Comparison of ENCODE assay signal across 1 cellular context in the genomic region with DNA sequence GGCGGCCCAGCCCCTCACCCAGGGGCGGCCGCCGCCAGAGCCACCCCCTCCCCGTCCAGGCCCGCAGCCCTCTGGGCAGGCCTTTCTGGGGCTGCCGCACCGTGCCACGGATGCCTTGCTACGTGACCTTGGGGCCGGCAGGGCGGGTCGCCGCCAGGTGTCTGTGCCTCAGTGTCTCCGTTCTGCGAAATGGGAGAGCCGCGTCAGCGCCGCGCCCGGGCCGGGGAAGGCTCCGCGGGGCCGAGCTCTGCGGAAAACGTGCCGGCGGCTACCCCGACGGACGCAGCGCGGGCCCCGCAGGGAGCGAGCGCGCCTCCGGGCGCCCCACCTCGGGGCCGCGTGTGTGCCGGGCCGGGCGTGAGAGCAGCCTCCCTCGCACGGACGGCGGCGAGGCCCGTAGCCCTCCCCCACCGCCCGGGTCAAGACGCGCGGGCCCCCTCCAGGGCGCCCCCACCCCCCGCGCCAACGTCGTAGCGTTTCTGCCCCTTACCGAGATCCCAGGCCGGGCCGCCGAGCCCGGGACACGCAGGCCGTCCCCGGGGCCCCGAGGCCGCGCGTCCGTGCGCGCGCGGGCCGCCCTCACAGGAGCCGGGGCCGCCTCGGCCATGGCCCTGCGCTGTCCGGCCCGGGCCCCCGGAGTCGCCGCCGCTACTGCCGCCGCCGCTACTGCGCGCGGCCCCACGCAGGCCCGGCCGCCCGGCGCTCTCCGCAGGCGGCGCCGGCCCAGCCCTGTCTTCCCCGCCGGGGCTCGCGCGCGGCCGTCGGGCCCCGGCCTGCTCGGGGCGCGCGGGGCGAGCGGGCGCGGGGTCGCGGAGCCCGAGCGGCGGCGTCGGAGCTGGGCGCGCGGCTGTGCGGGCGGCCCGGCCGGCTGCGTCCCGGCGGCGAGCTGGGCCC.
A peak's percentile ranks its signal among the peaks of the same experiment; 100 is the strongest.
TF ChIP-seq lines count a peak whose summit lies in the region.

No MANE protein-coding gene starts in this region.

TF ChIP-seq in HepG2, 621 proteins besides CTCF, POLR2A, EP300 and RAD21 (continued from another document):
- no peak for TF ChIP-seq HOXD1 (CRISPR knock-in tag; IDR thresholded peaks at IDR 0.05)
- TF ChIP-seq ZNF460 (CRISPR knock-in tag; IDR thresholded peaks at IDR 0.05; ENCODE audit: borderline replicate concordance), result no peak
- no peak for TF ChIP-seq ZNF772 (CRISPR knock-in tag; IDR thresholded peaks at IDR 0.05)
- no peak for TF ChIP-seq SIN3B (IDR thresholded peaks at IDR 0.05; ENCODE audit: low read length)
- TF ChIP-seq, protein P1, sequence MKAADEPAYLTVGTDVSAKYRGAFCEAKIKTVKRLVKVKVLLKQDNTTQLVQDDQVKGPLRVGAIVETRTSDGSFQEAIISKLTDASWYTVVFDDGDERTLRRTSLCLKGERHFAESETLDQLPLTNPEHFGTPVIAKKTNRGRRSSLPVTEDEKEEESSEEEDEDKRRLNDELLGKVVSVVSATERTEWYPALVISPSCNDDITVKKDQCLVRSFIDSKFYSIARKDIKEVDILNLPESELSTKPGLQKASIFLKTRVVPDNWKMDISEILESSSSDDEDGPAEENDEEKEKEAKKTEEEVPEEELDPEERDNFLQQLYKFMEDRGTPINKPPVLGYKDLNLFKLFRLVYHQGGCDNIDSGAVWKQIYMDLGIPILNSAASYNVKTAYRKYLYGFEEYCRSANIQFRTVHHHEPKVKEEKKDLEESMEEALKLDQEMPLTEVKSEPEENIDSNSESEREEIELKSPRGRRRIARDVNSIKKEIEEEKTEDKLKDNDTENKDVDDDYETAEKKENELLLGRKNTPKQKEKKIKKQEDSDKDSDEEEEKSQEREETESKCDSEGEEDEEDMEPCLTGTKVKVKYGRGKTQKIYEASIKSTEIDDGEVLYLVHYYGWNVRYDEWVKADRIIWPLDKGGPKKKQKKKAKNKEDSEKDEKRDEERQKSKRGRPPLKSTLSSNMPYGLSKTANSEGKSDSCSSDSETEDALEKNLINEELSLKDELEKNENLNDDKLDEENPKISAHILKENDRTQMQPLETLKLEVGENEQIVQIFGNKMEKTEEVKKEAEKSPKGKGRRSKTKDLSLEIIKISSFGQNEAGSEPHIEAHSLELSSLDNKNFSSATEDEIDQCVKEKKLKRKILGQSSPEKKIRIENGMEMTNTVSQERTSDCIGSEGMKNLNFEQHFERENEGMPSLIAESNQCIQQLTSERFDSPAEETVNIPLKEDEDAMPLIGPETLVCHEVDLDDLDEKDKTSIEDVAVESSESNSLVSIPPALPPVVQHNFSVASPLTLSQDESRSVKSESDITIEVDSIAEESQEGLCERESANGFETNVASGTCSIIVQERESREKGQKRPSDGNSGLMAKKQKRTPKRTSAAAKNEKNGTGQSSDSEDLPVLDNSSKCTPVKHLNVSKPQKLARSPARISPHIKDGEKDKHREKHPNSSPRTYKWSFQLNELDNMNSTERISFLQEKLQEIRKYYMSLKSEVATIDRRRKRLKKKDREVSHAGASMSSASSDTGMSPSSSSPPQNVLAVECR (CRISPR knock-in tag; IDR thresholded peaks at IDR 0.05; ENCODE audit: borderline replicate concordance), result peak; percentile 38; the same call in 1 of the 2 replicates
- TF ChIP-seq RARG (CRISPR knock-in tag; IDR thresholded peaks at IDR 0.05; ENCODE audit: low read depth), result no peak
- TF ChIP-seq, protein P2, sequence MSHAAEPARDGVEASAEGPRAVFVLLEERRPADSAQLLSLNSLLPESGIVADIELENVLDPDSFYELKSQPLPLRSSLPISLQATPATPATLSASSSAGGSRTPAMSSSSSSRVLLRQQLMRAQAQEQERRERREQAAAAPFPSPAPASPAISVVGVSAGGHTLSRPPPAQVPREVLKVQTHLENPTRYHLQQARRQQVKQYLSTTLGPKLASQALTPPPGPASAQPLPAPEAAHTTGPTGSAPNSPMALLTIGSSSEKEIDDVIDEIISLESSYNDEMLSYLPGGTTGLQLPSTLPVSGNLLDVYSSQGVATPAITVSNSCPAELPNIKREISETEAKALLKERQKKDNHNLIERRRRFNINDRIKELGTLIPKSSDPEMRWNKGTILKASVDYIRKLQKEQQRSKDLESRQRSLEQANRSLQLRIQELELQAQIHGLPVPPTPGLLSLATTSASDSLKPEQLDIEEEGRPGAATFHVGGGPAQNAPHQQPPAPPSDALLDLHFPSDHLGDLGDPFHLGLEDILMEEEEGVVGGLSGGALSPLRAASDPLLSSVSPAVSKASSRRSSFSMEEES (CRISPR knock-in tag; IDR thresholded peaks at IDR 0.05), result no peak
- TF ChIP-seq MEIS1 (CRISPR knock-in tag; IDR thresholded peaks at IDR 0.05; ENCODE audit: borderline replicate concordance), result no peak
- no peak for TF ChIP-seq ZNF33A (CRISPR knock-in tag; IDR thresholded peaks at IDR 0.05; ENCODE audit: borderline replicate concordance)
- TF ChIP-seq, protein P3, sequence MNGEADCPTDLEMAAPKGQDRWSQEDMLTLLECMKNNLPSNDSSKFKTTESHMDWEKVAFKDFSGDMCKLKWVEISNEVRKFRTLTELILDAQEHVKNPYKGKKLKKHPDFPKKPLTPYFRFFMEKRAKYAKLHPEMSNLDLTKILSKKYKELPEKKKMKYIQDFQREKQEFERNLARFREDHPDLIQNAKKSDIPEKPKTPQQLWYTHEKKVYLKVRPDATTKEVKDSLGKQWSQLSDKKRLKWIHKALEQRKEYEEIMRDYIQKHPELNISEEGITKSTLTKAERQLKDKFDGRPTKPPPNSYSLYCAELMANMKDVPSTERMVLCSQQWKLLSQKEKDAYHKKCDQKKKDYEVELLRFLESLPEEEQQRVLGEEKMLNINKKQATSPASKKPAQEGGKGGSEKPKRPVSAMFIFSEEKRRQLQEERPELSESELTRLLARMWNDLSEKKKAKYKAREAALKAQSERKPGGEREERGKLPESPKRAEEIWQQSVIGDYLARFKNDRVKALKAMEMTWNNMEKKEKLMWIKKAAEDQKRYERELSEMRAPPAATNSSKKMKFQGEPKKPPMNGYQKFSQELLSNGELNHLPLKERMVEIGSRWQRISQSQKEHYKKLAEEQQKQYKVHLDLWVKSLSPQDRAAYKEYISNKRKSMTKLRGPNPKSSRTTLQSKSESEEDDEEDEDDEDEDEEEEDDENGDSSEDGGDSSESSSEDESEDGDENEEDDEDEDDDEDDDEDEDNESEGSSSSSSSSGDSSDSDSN (CRISPR knock-in tag; IDR thresholded peaks at IDR 0.05), result peak; percentile 69; the same call in 1 of the 2 replicates
- TF ChIP-seq ETV5 (CRISPR knock-in tag; IDR thresholded peaks at IDR 0.05; ENCODE audit: borderline replicate concordance), result no peak
- no peak for TF ChIP-seq SRSF4 (IDR thresholded peaks at IDR 0.05; ENCODE audit: low read depth, low read length, poor library complexity, severe bottlenecking)
- TF ChIP-seq RBFOX2 (IDR thresholded peaks at IDR 0.05; ENCODE audit: low read depth, low read length), result peak; percentile 54; the same call in 1 of the 2 replicates
- TF ChIP-seq, protein P4, sequence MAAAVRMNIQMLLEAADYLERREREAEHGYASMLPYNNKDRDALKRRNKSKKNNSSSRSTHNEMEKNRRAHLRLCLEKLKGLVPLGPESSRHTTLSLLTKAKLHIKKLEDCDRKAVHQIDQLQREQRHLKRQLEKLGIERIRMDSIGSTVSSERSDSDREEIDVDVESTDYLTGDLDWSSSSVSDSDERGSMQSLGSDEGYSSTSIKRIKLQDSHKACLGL (CRISPR knock-in tag; IDR thresholded peaks at IDR 0.05), result 0 out of 2 replicates have a peak, but pooled peaks have one; percentile 35
- TF ChIP-seq TMF1 (CRISPR knock-in tag; IDR thresholded peaks at IDR 0.05; ENCODE audit: low read depth), result 0 out of 2 replicates have a peak, but pooled peaks have one; percentile 35
- TF ChIP-seq ZNF629 (CRISPR knock-in tag; conservative IDR thresholded peaks at IDR 0.05), result peak; percentile 94
- no peak for TF ChIP-seq ZKSCAN5 (CRISPR knock-in tag; IDR thresholded peaks at IDR 0.05)
- no peak for TF ChIP-seq MXD4 (CRISPR knock-in tag; IDR thresholded peaks at IDR 0.05)
- no peak for TF ChIP-seq MED8 (CRISPR knock-in tag; IDR thresholded peaks at IDR 0.05; ENCODE audit: insufficient replicate concordance)
- no peak for TF ChIP-seq ZNF83 (CRISPR knock-in tag; IDR thresholded peaks at IDR 0.05; ENCODE audit: borderline replicate concordance)
- TF ChIP-seq ZNF557 (CRISPR knock-in tag; IDR thresholded peaks at IDR 0.05), result no peak
